26 cellular contexts compared by ENCODE assay signal in genomic region chr5:14082523-14082922, GRCh38.
DNase-seq lines count a peak whose midpoint lies in the region; FAIRE-seq and TF ChIP-seq lines count a peak whose summit lies in the region.
"Had no signal": no experiment of that assay in that cellular context is flagged by ENCODE, and none has a peak within 500 bp of the region (broad histone marks: within the 10 kb centered on the region; RNA-seq: fewer than 3 reads in every experiment).

No MANE protein-coding gene starts in this region.

- FAIRE-seq in HTR-8/SVneo (lab: Jason Lieb, UNC) (peak; percentile 82), urothelium cell line (lab: Jason Lieb, UNC) (peak; percentile 17), frontal cortex (lab: Jason Lieb, UNC) (no peak)
- FAIRE-seq: A204.1, GM12878, GM12892, GM18507 had no signal

- no peak overlapping the region for H2AK5ac ChIP-seq in mesenchymal stem cell (ENCODE audit: low read length, severe bottlenecking)

- H3K14ac ChIP-seq in mesenchymal stem cell (ENCODE audit: low read length in 2 of 2) = no peak overlapping the region

- no peaks in the 10 kb centered on the region for H3K27me3 ChIP-seq in mesenchymal stem cell (ENCODE audit: control insufficient read depth in 1 of 2, insufficient read depth in 1 of 2, low read length in 2 of 2)
- no peaks in the 10 kb centered on the region for H3K27me3 ChIP-seq in ovary
- H3K27me3 ChIP-seq: BLaER1 had no signal

- BruUV-seq in OCI-LY7 (replicated peaks; lab: Mats Ljungman, UMichigan) = no TSS peak

- H3K4me1 ChIP-seq in OCI-LY7 (ENCODE audit: insufficient read depth, low read length, poor library complexity, severe bottlenecking) = peaks cover 9% of the 10 kb centered on the region
- H3K4me1 ChIP-seq in mesenchymal stem cell (ENCODE audit: control insufficient read depth, insufficient read depth, low read depth, low read length) = peaks cover 1% of the 10 kb centered on the region
- no peaks in the 10 kb centered on the region for H3K4me1 ChIP-seq in ovary (ENCODE audit: insufficient read depth)
- H3K4me1 ChIP-seq: BE2C, BLaER1 had no signal

- TF ChIP-seq POLR2A in ovary (IDR thresholded peaks at IDR 0.05) = no peak

- peak overlapping the region; percentile 5 for H4K8ac ChIP-seq in mesenchymal stem cell (ENCODE audit: low read length)

- H3K36me3 ChIP-seq in OCI-LY7 (ENCODE audit: insufficient read depth, low read length) = no peaks in the 10 kb centered on the region
- H3K36me3 ChIP-seq in mesenchymal stem cell (ENCODE audit: control insufficient read depth in 1 of 2, insufficient read depth in 2 of 2, low read depth in 1 of 2, low read length in 2 of 2) = no peaks in the 10 kb centered on the region
- H3K36me3 ChIP-seq in ovary = no peaks in the 10 kb centered on the region
- H3K36me3 ChIP-seq: BE2C, BLaER1 had no signal

- H2BK12ac ChIP-seq in mesenchymal stem cell (ENCODE audit: low read length in 2 of 2) = no peak overlapping the region

- H3K9me2 ChIP-seq in OCI-LY7 (ENCODE audit: insufficient read depth, low read length) = no peaks in the 10 kb centered on the region

- H3K79me2 ChIP-seq in OCI-LY7 (ENCODE audit: insufficient read depth, low read depth, low read length) = no peaks in the 10 kb centered on the region

- H4K20me1 ChIP-seq in OCI-LY7 (ENCODE audit: insufficient read depth, low read length) = no peaks in the 10 kb centered on the region
- H4K20me1 ChIP-seq: BLaER1 had no signal

- DNase-seq in HTR-8/SVneo (ENCODE audit: insufficient read length, low spot score) (no peak), OCI-LY7 (ENCODE audit: low spot score) (no peak), mesenchymal stem cell (no peak), urothelium cell line (ENCODE audit: low spot score) (no peak), SIG-M5 (lab: John Stamatoyannopoulos, UW) (no peak), NCI-H345 treated with DMSO at 0.1 percent for 48 hours (lab: John Stamatoyannopoulos, UW; ENCODE audit: unreplicated experiment) (no peak), ovary (no peak), frontal cortex (ENCODE audit: low spot score in 2 of 2) (no peak)
- DNase-seq: 8988T; ACHN; BE2C; C1 segment of cervical spinal cord; CD4-positive, alpha-beta memory T cell; CD4-positive, CD25-positive, alpha-beta regulatory T cell; CD8-positive, alpha-beta memory T cell; COR-L47; DMS 273 treated with DMSO at 0.1 percent for 48 hours; DMS153; DND-41; EL; GDM1 had no signal

- CTCF ChIA-PET in OCI-LY7 (lab: Charles Lee; ENCODE audit: unreplicated experiment) = no interaction called here

- TF ChIP-seq EP300 in ovary (IDR thresholded peaks at IDR 0.05) = no peak

- no peak overlapping the region for H4K91ac ChIP-seq in mesenchymal stem cell (ENCODE audit: low read length)

- H3K4me2 ChIP-seq in OCI-LY7 (ENCODE audit: low read length) (peak overlapping the region; percentile 24; the same call in 1 of the 2 replicates), mesenchymal stem cell (ENCODE audit: low read length, poor library complexity, severe bottlenecking) (no peak overlapping the region)
- H3K4me2 ChIP-seq: BLaER1 had no signal

- H3K4me3 ChIP-seq in OCI-LY7 (ENCODE audit: low read depth, low read length, poor library complexity, severe bottlenecking) = no peak overlapping the region
- H3K4me3 ChIP-seq in mesenchymal stem cell (ENCODE audit: insufficient read depth in 1 of 2, low read depth in 1 of 2, low read length in 2 of 2) = no peak overlapping the region
- H3K4me3 ChIP-seq in ovary = no peak overlapping the region
- H3K4me3 ChIP-seq: BLaER1, GM12878 had no signal

- no peak overlapping the region for H3K18ac ChIP-seq in mesenchymal stem cell (ENCODE audit: low read depth in 1 of 2, low read length in 2 of 2)

- no peaks in the 10 kb centered on the region for H3K9me3 ChIP-seq in OCI-LY7 (ENCODE audit: low read length)
- no peaks in the 10 kb centered on the region for H3K9me3 ChIP-seq in mesenchymal stem cell (ENCODE audit: control insufficient read depth, low read length)
- H3K9me3 ChIP-seq in ovary = peaks cover 0 to 4% of the 10 kb centered on the region in 2 donors
- H3K9me3 ChIP-seq: BE2C, BLaER1 had no signal

- no peak overlapping the region for H3K27ac ChIP-seq in OCI-LY7 (ENCODE audit: low read depth, low read length, poor library complexity, severe bottlenecking)
- no peak overlapping the region for H3K27ac ChIP-seq in mesenchymal stem cell (ENCODE audit: low read length, poor library complexity, severe bottlenecking)
- no peak overlapping the region for H3K27ac ChIP-seq in ovary
- H3K27ac ChIP-seq: BLaER1 had no signal

- no peak overlapping the region for H2BK120ac ChIP-seq in mesenchymal stem cell (ENCODE audit: low read depth, low read length)

- H3K4ac ChIP-seq in mesenchymal stem cell (ENCODE audit: low read depth in 1 of 2, low read length in 2 of 2) = peak overlapping the region in 1 of 2 experiments; percentile 16

- H3K9ac ChIP-seq in mesenchymal stem cell (ENCODE audit: low read length) = no peak overlapping the region
- H3K9ac ChIP-seq: BLaER1 had no signal

- TF ChIP-seq CTCF in OCI-LY7 (conservative IDR thresholded peaks at IDR 0.05; ENCODE audit: low read length) (no peak), ovary (IDR thresholded peaks at IDR 0.05) (no peak)

- intact Hi-C loops in OCI-LY7 (cut with micrococcal nuclease; ENCODE audit: unreplicated experiment) (loop anchor here (10.0 kb wide), 1 partner anchor 98 kb away; no protein-coding TSS in a partner anchor), ovary (cut with DNase I) (no loop called here)

- H2AFZ ChIP-seq in OCI-LY7 (ENCODE audit: low read length) (no peak overlapping the region), mesenchymal stem cell (ENCODE audit: low read depth, low read length) (no peak overlapping the region)

- H2BK15ac ChIP-seq in mesenchymal stem cell (ENCODE audit: low read depth, poor library complexity, severe bottlenecking) = no peak overlapping the region

- WGBS in mesenchymal stem cell = 78% methylated on average over 4 of the region's 4 CpGs
- WGBS in ovary, 3 donors = 67 to 84% (median 78%) methylated on average over 4 of the region's 4 CpGs

- H3K23ac ChIP-seq in mesenchymal stem cell (ENCODE audit: low read length in 2 of 2) = no peak overlapping the region

- POLR2A ChIA-PET in OCI-LY7 (lab: Charles Lee) = no interaction called here

- H2BK5ac ChIP-seq in mesenchymal stem cell (ENCODE audit: low read depth, low read length, poor library complexity, severe bottlenecking) = no peak overlapping the region

- H3K79me1 ChIP-seq in mesenchymal stem cell (replicated peaks; ENCODE audit: low read length, poor library complexity, severe bottlenecking) = no peaks in the 10 kb centered on the region
